ENCODE assay signal across 24 cellular contexts in genomic region chr5:9387879-9388278, GRCh38.
DNase-seq lines count a peak whose midpoint lies in the region; TF ChIP-seq lines count a peak whose summit lies in the region.
"Had no signal": no experiment of that assay in that cellular context is flagged by ENCODE, and none has a peak within 500 bp of the region (broad histone marks: within the 10 kb centered on the region; RNA-seq: fewer than 3 reads in every experiment).

No MANE protein-coding gene starts in this region.

- no peak overlapping the region for H3K4me3 ChIP-seq in AG09309 (ENCODE audit: control insufficient read depth, low read depth, low read length)
- H3K4me3 ChIP-seq in fibroblast of the aortic adventitia (ENCODE audit: low read depth, low read length), result no peak overlapping the region
- H3K4me3 ChIP-seq: ascending aorta, pancreas, right atrium auricular region, tibial nerve had no signal

- TF ChIP-seq CTCF in AG09309 (IDR thresholded peaks at IDR 0.05; ENCODE audit: control insufficient read depth, insufficient read depth, low read depth, low read length, missing control alignments) (peak; percentile 18), fibroblast of the aortic adventitia (IDR thresholded peaks at IDR 0.05; ENCODE audit: insufficient read depth, low read length) (peak; percentile 22)

- DNase-seq in AG09309 (ENCODE audit: low read depth) (no peak), M059J (ENCODE audit: low read depth) (peak; percentile 26), astrocyte of the hippocampus (ENCODE audit: low read depth, low spot score) (peak; percentile 18), fibroblast of the aortic adventitia (ENCODE audit: low read depth) (peak; percentile 49), kidney glomerular epithelial cell (lab: John Stamatoyannopoulos, UW) (no peak), cerebellar nuclear complex (lab: John Stamatoyannopoulos, UW) (no peak), NCI-H748 treated with DMSO at 0.1 percent for 48 hours (lab: John Stamatoyannopoulos, UW) (no peak)
- no peak for DNase-seq in stimulated activated naive CD4-positive, alpha-beta T cell (lab: John Stamatoyannopoulos, UW)
- DNase-seq: activated CD4-positive, alpha-beta T cell treated with anti-CD3 and anti-CD28 coated beads for 1 hour; activated effector memory CD4-positive, alpha-beta T cell treated with Interleukin-2 at 50 U/mL for 16 hours; activated T-cell treated with anti-CD3 and anti-CD28 coated beads for 4 hours; DMS153; H7; head of caudate nucleus; Karpas-422; MV-4-11; NCI-H146; NCI-H524 treated with DMSO at 0.1 percent for 48 hours; nephron progenitor cell; pancreas; stimulated activated CD4-positive, alpha-beta T cell treated with anti-CD3 and anti-CD28 coated beads, Interleukin-2, amount 100 ng/mL, for 24 hours had no signal

Comparison
In these comparisons a context has a peak if more than half of its experiments do, and no peak if none do; other contexts are left out.
1. DNase-seq: peak in M059J (single experiment), astrocyte of the hippocampus (single experiment) and fibroblast of the aortic adventitia (single experiment); none in AG09309 (single experiment), stimulated activated naive CD4-positive, alpha-beta T cell (0 of 6), kidney glomerular epithelial cell (single experiment), cerebellar nuclear complex (0 of 2) and NCI-H748 treated with DMSO at 0.1 percent for 48 hours (single experiment).